1 cellular context compared by ENCODE assay signal in the genomic region with DNA sequence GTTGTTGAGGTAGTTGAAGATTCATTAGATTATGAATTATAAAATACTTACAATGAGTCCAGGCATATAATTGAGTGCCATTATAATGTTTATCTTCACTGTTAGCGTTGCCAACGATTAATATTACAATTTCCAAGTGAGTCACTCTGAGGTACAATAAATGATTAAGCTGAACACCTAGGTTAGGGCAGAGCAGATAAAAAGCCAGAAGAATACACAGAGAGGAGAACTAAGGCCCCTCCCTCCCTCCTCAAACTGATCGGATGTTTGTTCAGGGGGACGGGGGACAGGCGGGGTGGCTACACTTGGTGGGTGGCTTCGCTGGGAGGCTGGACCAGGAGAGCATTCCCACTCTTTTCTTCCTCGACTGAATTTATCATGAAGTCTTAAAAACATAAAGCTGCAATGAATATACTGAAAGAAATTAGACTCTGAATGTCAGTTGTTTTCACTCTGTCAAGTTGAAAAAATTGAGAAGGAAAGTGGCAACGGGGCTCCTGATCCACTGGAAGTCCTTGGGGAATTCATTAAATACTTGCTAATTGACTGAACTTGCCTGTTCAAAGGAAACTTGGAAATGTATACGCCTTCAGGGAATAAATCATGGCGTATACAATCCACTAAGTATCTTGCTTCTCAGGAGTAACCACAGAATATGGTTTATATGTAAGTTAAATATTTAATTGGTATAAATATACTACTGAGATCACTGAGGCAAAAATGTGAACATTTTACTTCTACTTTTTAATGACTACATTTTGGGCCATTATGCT.
TF ChIP-seq lines count a peak whose summit lies in the region.

No MANE protein-coding gene starts in this region.

TF ChIP-seq in HEK293, 187 proteins besides CTCF, POLR2A, EP300 and RAD21:
- TF ChIP-seq, protein P1, sequence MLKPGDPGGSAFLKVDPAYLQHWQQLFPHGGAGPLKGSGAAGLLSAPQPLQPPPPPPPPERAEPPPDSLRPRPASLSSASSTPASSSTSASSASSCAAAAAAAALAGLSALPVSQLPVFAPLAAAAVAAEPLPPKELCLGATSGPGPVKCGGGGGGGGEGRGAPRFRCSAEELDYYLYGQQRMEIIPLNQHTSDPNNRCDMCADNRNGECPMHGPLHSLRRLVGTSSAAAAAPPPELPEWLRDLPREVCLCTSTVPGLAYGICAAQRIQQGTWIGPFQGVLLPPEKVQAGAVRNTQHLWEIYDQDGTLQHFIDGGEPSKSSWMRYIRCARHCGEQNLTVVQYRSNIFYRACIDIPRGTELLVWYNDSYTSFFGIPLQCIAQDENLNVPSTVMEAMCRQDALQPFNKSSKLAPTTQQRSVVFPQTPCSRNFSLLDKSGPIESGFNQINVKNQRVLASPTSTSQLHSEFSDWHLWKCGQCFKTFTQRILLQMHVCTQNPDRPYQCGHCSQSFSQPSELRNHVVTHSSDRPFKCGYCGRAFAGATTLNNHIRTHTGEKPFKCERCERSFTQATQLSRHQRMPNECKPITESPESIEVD (tag by site-specific recombination; IDR thresholded peaks at IDR 0.05): peak; percentile 64; the same call in 1 of the 2 replicates
- no peak for TF ChIP-seq KLF10 (tag by site-specific recombination; IDR thresholded peaks at IDR 0.05)
- TF ChIP-seq, protein P2, sequence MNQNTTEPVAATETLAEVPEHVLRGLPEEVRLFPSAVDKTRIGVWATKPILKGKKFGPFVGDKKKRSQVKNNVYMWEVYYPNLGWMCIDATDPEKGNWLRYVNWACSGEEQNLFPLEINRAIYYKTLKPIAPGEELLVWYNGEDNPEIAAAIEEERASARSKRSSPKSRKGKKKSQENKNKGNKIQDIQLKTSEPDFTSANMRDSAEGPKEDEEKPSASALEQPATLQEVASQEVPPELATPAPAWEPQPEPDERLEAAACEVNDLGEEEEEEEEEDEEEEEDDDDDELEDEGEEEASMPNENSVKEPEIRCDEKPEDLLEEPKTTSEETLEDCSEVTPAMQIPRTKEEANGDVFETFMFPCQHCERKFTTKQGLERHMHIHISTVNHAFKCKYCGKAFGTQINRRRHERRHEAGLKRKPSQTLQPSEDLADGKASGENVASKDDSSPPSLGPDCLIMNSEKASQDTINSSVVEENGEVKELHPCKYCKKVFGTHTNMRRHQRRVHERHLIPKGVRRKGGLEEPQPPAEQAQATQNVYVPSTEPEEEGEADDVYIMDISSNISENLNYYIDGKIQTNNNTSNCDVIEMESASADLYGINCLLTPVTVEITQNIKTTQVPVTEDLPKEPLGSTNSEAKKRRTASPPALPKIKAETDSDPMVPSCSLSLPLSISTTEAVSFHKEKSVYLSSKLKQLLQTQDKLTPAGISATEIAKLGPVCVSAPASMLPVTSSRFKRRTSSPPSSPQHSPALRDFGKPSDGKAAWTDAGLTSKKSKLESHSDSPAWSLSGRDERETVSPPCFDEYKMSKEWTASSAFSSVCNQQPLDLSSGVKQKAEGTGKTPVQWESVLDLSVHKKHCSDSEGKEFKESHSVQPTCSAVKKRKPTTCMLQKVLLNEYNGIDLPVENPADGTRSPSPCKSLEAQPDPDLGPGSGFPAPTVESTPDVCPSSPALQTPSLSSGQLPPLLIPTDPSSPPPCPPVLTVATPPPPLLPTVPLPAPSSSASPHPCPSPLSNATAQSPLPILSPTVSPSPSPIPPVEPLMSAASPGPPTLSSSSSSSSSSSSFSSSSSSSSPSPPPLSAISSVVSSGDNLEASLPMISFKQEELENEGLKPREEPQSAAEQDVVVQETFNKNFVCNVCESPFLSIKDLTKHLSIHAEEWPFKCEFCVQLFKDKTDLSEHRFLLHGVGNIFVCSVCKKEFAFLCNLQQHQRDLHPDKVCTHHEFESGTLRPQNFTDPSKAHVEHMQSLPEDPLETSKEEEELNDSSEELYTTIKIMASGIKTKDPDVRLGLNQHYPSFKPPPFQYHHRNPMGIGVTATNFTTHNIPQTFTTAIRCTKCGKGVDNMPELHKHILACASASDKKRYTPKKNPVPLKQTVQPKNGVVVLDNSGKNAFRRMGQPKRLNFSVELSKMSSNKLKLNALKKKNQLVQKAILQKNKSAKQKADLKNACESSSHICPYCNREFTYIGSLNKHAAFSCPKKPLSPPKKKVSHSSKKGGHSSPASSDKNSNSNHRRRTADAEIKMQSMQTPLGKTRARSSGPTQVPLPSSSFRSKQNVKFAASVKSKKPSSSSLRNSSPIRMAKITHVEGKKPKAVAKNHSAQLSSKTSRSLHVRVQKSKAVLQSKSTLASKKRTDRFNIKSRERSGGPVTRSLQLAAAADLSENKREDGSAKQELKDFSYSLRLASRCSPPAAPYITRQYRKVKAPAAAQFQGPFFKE (tag by site-specific recombination; IDR thresholded peaks at IDR 0.05; ENCODE audit: borderline replicate concordance): no peak
- TF ChIP-seq ZNF670 (tag by site-specific recombination; IDR thresholded peaks at IDR 0.05; ENCODE audit: low read depth): no peak
- no peak for TF ChIP-seq SALL2 (tag by site-specific recombination; IDR thresholded peaks at IDR 0.05; ENCODE audit: borderline replicate concordance)
- 0 out of 2 replicates have a peak, but pooled peaks have one; percentile 18 for TF ChIP-seq ZNF366 (tag by site-specific recombination; conservative IDR thresholded peaks at IDR 0.05)
- TF ChIP-seq ZSCAN16 (tag by site-specific recombination; IDR thresholded peaks at IDR 0.05): no peak
- TF ChIP-seq ZNF112 (tag by site-specific recombination; IDR thresholded peaks at IDR 0.05): no peak
- peak; percentile 75 for TF ChIP-seq OSR2 (tag by site-specific recombination; IDR thresholded peaks at IDR 0.05)
- TF ChIP-seq ZSCAN23 (tag by site-specific recombination; IDR thresholded peaks at IDR 0.05): no peak
- TF ChIP-seq TCF7L2 (IDR thresholded peaks at IDR 0.05; ENCODE audit: borderline replicate concordance, low read depth, low read length): peak; percentile 48; the same call in 1 of the 2 replicates
TF ChIP-seq in HEK293: peak in this region for 4.
